21 cellular contexts compared by ENCODE assay signal in genomic region chr19:31377736-31378135, GRCh38. TPM values are rescaled to one million over a fixed set of nuclear protein-coding genes. Genes with fewer than 3 reads are reported as not detected.
DNase-seq lines count a peak whose midpoint lies in the region; ATAC-seq and TF ChIP-seq lines count a peak whose summit lies in the region.
"Had no signal": no experiment of that assay in that cellular context is flagged by ENCODE, and none has a peak within 500 bp of the region (broad histone marks: within the 10 kb centered on the region; RNA-seq: fewer than 3 reads in every experiment).

No MANE protein-coding gene starts in this region.

- peaks cover 16% of the 10 kb centered on the region for H3K27me3 Mint-ChIP-seq in activated CD4-positive, alpha-beta T cell treated with anti-CD3 and anti-CD28 coated beads for 36 hours

- DNase-seq in RPMI7951 (ENCODE audit: low read depth), result peak; percentile 48
- peak; percentile 33 for DNase-seq in fibroblast of pulmonary artery (ENCODE audit: low read depth)
- DNase-seq in NCI-H1694 treated with DMSO at 0.1 percent for 48 hours (lab: John Stamatoyannopoulos, UW), result no peak
- DNase-seq in mesenteric fat pad (ENCODE audit: low spot score), result no peak
- no peak for DNase-seq in activated CD4-positive, alpha-beta T cell treated with anti-CD3 and anti-CD28 coated beads for 36 hours
- DNase-seq: activated effector memory CD4-positive, alpha-beta T cell treated with anti-CD3 and anti-CD28 coated beads, Interleukin-2, amount 50 U/mL, for 16 hours; activated naive CD8-positive, alpha-beta T cell treated with anti-CD3 and anti-CD28 coated beads for 36 hours; activated T-cell treated with anti-CD3 and anti-CD28 coated beads, Interleukin-2, amount 50 U/mL, for 1 hour; KG1; MM.1S; NCI-H1417; NCI-H2081 treated with DMSO at 0.1 percent for 48 hours; NCI-H748 treated with DMSO at 0.1 percent for 48 hours; RPMI8226; T-helper 2 cell had no signal

- no peaks in the 10 kb centered on the region for H3K36me3 Mint-ChIP-seq in activated CD4-positive, alpha-beta T cell treated with anti-CD3 and anti-CD28 coated beads for 36 hours (ENCODE audit: low read depth)
- H3K36me3 Mint-ChIP-seq: activated naive CD8-positive, alpha-beta T cell treated with anti-CD3 and anti-CD28 coated beads for 36 hours had no signal

- H3K4me3 ChIP-seq in ACC112 (ENCODE audit: low read depth, low read length), result no peak overlapping the region
- H3K4me3 ChIP-seq in fibroblast of pulmonary artery (replicated peaks; ENCODE audit: low read depth, low read length), result no peak overlapping the region
- no peak overlapping the region for H3K4me3 ChIP-seq in rectal smooth muscle tissue (ENCODE audit: low read length)
- H3K4me3 ChIP-seq: ascending aorta; BLaER1 treated with 17β-estradiol and CSF1 and Interleukin-3, amounts not matched to agents 10 nM and 100 nM had no signal

- H3K36me3 ChIP-seq in ACC112 (ENCODE audit: insufficient read depth, low read length) (no peaks in the 10 kb centered on the region), rectal smooth muscle tissue (ENCODE audit: control insufficient read depth, insufficient read depth, low read length) (no peaks in the 10 kb centered on the region)
- H3K36me3 ChIP-seq: ascending aorta; BLaER1 treated with 17β-estradiol and CSF1 and Interleukin-3, amounts not matched to agents 10 nM and 100 nM; neutrophil had no signal

- no peaks in the 10 kb centered on the region for H3K79me2 ChIP-seq in ACC112 (ENCODE audit: control insufficient read depth, insufficient read depth, low read length, unreplicated experiment)

- intact Hi-C loops in activated CD4-positive, alpha-beta T cell treated with anti-CD3 and anti-CD28 coated beads for 36 hours (cut with DNase I, micrococcal nuclease), result no loop called here

- H3K27ac ChIP-seq in ACC112 (ENCODE audit: low read depth, low read length), result peak overlapping the region; percentile 34; the same call in 1 of the 2 replicates
- H3K27ac ChIP-seq in rectal smooth muscle tissue (ENCODE audit: low read depth, low read length), result peak overlapping the region; percentile 14
- H3K27ac ChIP-seq: ascending aorta; BLaER1 treated with 17β-estradiol and CSF1 and Interleukin-3, amounts not matched to agents 10 nM and 100 nM; neutrophil had no signal

- H2AFZ ChIP-seq in ACC112 (ENCODE audit: low read length, unreplicated experiment), result no peak overlapping the region

- H3K27ac Mint-ChIP-seq in activated CD4-positive, alpha-beta T cell treated with anti-CD3 and anti-CD28 coated beads for 36 hours, result no peak overlapping the region
- H3K27ac Mint-ChIP-seq: activated naive CD8-positive, alpha-beta T cell treated with anti-CD3 and anti-CD28 coated beads for 36 hours; stimulated activated naive CD8-positive, alpha-beta T cell treated with anti-CD3 and anti-CD28 coated beads, Interleukin-15, Interleukin-2, amounts not matched to agents 100 ng/mL and 50 ng/mL, for 24 hours had no signal

- TF ChIP-seq CTCF in fibroblast of pulmonary artery (IDR thresholded peaks at IDR 0.05; ENCODE audit: low read length, missing control alignments), result no peak

- peaks cover 11% of the 10 kb centered on the region for H3K4me1 ChIP-seq in ACC112 (ENCODE audit: control insufficient read depth, insufficient read depth, low read length, unreplicated experiment)
- H3K4me1 ChIP-seq in rectal smooth muscle tissue (ENCODE audit: control insufficient read depth, insufficient read depth, low read length), result no peaks in the 10 kb centered on the region
- H3K4me1 ChIP-seq: ascending aorta had no signal

- no peak for ATAC-seq in activated CD4-positive, alpha-beta T cell treated with anti-CD3 and anti-CD28 coated beads for 36 hours

- no peaks in the 10 kb centered on the region for H3K9me3 Mint-ChIP-seq in activated CD4-positive, alpha-beta T cell treated with anti-CD3 and anti-CD28 coated beads for 36 hours (ENCODE audit: low read depth)
- H3K9me3 Mint-ChIP-seq: activated naive CD8-positive, alpha-beta T cell treated with anti-CD3 and anti-CD28 coated beads for 36 hours; stimulated activated naive CD8-positive, alpha-beta T cell treated with anti-CD3 and anti-CD28 coated beads, Interleukin-15, Interleukin-2, amounts not matched to agents 100 ng/mL and 50 ng/mL, for 24 hours had no signal

- no peak overlapping the region for H3K9ac ChIP-seq in rectal smooth muscle tissue (ENCODE audit: low read length)
- H3K9ac ChIP-seq: BLaER1 treated with 17β-estradiol and CSF1 and Interleukin-3, amounts not matched to agents 10 nM and 100 nM had no signal

- H3K27me3 ChIP-seq in ACC112 (ENCODE audit: insufficient read depth, low read length), result no peaks in the 10 kb centered on the region
- H3K27me3 ChIP-seq in rectal smooth muscle tissue (ENCODE audit: control insufficient read depth, insufficient read depth, low read length), result no peaks in the 10 kb centered on the region
- H3K27me3 ChIP-seq: ascending aorta; BLaER1 treated with 17β-estradiol and CSF1 and Interleukin-3, amounts not matched to agents 10 nM and 100 nM had no signal

- peaks cover 4% of the 10 kb centered on the region for H3K4me1 Mint-ChIP-seq in activated CD4-positive, alpha-beta T cell treated with anti-CD3 and anti-CD28 coated beads for 36 hours

- H3K4me3 Mint-ChIP-seq in activated CD4-positive, alpha-beta T cell treated with anti-CD3 and anti-CD28 coated beads for 36 hours, result no peak overlapping the region
- H3K4me3 Mint-ChIP-seq: activated naive CD8-positive, alpha-beta T cell treated with anti-CD3 and anti-CD28 coated beads for 36 hours; stimulated activated naive CD8-positive, alpha-beta T cell treated with anti-CD3 and anti-CD28 coated beads, Interleukin-15, Interleukin-2, amounts not matched to agents 100 ng/mL and 50 ng/mL, for 24 hours had no signal

- CTCF ChIA-PET in activated CD4-positive, alpha-beta T cell treated with anti-CD3 and anti-CD28 coated beads for 36 hours (lab: Charles Lee), result no interaction called here

- POLR2A ChIA-PET in activated CD4-positive, alpha-beta T cell treated with anti-CD3 and anti-CD28 coated beads for 36 hours (lab: Charles Lee), result no interaction called here

RNA-seq across cellular contexts. Expression of gene TSHZ3, which starts 28.5 kb away (rescaled TPM):
- 8.5 and 9.9 TPM in 2 replicates for total RNA-seq in RPMI7951 (2014; rRNA removed; shearing (Covaris generic))
- total RNA-seq in mesenteric fat pad, result 12.6 TPM
- 1 to 10 TPM in 1 of 2 experiments, under 1 TPM in 1; 0.85 to 1.6 TPM for total RNA-seq in activated CD4-positive, alpha-beta T cell treated with anti-CD3 and anti-CD28 coated beads for 36 hours

Comparison
In these comparisons a context has a peak if more than half of its experiments do, and no peak if none do; other contexts are left out.
1. DNase-seq: peak in RPMI7951 (single experiment) and fibroblast of pulmonary artery (single experiment); none in NCI-H1694 treated with DMSO at 0.1 percent for 48 hours (single experiment), mesenteric fat pad (single experiment) and activated CD4-positive, alpha-beta T cell treated with anti-CD3 and anti-CD28 coated beads for 36 hours (single experiment).